2 cellular contexts compared by ENCODE assay signal in genomic region chr20:63132131-63132714, GRCh38.
TF ChIP-seq lines count a peak whose summit lies in the region.

No MANE protein-coding gene starts in this region.

TF ChIP-seq in A549, 52 proteins besides CTCF, POLR2A, EP300 and RAD21 (continued from another document):
- TF ChIP-seq REST (IDR thresholded peaks at IDR 0.05) = no peak
- peak; percentile 35 for TF ChIP-seq ZFP36 (IDR thresholded peaks at IDR 0.05; ENCODE audit: borderline replicate concordance, partially characterized antibody)
- TF ChIP-seq KDM5A (IDR thresholded peaks at IDR 0.05) = no peak
TF ChIP-seq in A549: peak in this region for 1.

TF ChIP-seq in HepG2, 621 proteins besides CTCF, POLR2A, EP300 and RAD21 (continued from another document):
- TF ChIP-seq SNAI1 (CRISPR knock-in tag; IDR thresholded peaks at IDR 0.05; ENCODE audit: borderline replicate concordance) (no peak), ZNF232 (CRISPR knock-in tag; IDR thresholded peaks at IDR 0.05; ENCODE audit: borderline replicate concordance) (no peak)
TF ChIP-seq in HepG2: peak in this region for 3.
